Comparison of ENCODE assay signal across 17 cellular contexts in the genomic region with DNA sequence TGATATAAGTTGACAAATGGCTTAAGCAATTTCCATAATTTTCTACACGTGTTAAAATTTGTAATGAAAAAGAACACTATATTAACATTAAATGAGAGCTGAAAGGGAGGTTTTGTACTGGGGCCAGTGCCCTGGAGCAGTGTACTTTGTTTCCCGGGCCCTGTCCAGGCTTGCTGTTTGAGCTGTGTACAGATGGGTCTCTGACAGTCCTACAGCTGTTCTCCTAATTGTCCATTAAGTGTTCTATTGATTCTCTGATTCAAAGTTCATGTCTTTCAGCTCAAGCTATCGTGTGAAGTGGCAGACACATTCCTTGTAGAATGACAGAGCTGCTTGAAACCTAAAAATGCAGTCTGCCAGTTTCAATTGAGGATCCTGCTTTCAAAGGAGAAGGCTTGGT.
DNase-seq lines count a peak whose midpoint lies in the region; ATAC-seq, FAIRE-seq and TF ChIP-seq lines count a peak whose summit lies in the region.
"Had no signal": no experiment of that assay in that cellular context is flagged by ENCODE, and none has a peak within 500 bp of the region (broad histone marks: within the 10 kb centered on the region; RNA-seq: fewer than 3 reads in every experiment).

No MANE protein-coding gene starts in this region.

- no peak overlapping the region for H2AK5ac ChIP-seq in H1 (ENCODE audit: low read depth, low read length)

- TF ChIP-seq POLR2A in HepG2 (IDR thresholded peaks at IDR 0.05; ENCODE audit: insufficient read depth in 1 of 2, low read depth in 2 of 2, low read length in 2 of 2) = no peak
- no peak for TF ChIP-seq POLR2A in right lobe of liver (IDR thresholded peaks at IDR 0.05)
- no peak for TF ChIP-seq POLR2A in H1 (IDR thresholded peaks at IDR 0.05; ENCODE audit: control extremely low read depth in 1 of 2, low read depth in 2 of 2, low read length in 2 of 2)

- no peak overlapping the region for H4K91ac ChIP-seq in H1 (replicated peaks; ENCODE audit: insufficient read length, low read length)

- H2BK120ac ChIP-seq in H1 (replicated peaks; ENCODE audit: low read depth, low read length) = no peak overlapping the region

- TF ChIP-seq RAD21 in HepG2 (CRISPR knock-in tag; IDR thresholded peaks at IDR 0.05) = no peak
- TF ChIP-seq RAD21 in H1 (IDR thresholded peaks at IDR 0.05 in 1 of 2, conservative IDR thresholded peaks at IDR 0.05 in 1 of 2; ENCODE audit: low read depth in 2 of 2, low read length in 2 of 2) = no peak

- H3K4ac ChIP-seq in H1 (replicated peaks; ENCODE audit: insufficient read length, low read depth, low read length) = no peak overlapping the region

- intact Hi-C loops in HepG2 (cut with micrococcal nuclease; ENCODE audit: unreplicated experiment) (no loop called here), right lobe of liver (cut with DNase I) (no loop called here), aorta (cut with DNase I) (no loop called here)

- H3K23ac ChIP-seq in H1 (ENCODE audit: insufficient read length) = no peak overlapping the region

- no peak for TF ChIP-seq CTCF in HepG2 (CRISPR knock-in tag; IDR thresholded peaks at IDR 0.05)
- TF ChIP-seq CTCF in right lobe of liver (IDR thresholded peaks at IDR 0.05) = no peak
- TF ChIP-seq CTCF in H1 (IDR thresholded peaks at IDR 0.05; ENCODE audit: control extremely low read depth in 1 of 3, insufficient read depth in 1 of 3, low read depth in 1 of 3, low read length in 3 of 3) = no peak

- H3K23me2 ChIP-seq in H1 (ENCODE audit: low read depth, low read length) = no peaks in the 10 kb centered on the region

- peak; percentile 48 for FAIRE-seq in HepG2 (lab: Jason Lieb, UNC)
- FAIRE-seq in H1 (lab: Jason Lieb, UNC) = no peak
- FAIRE-seq: GM12878 had no signal

- H3K36me3 Mint-ChIP-seq in activated naive CD4-positive, alpha-beta T cell treated with anti-CD3 and anti-CD28 coated beads, Interleukin-2, amount 50 U/mL, for 72 hours = no peaks in the 10 kb centered on the region
- H3K36me3 Mint-ChIP-seq: CD4-positive, alpha-beta memory T cell; IgD-negative memory B cell had no signal

- H3K27ac ChIP-seq in HepG2 (ENCODE audit: extremely low read length, insufficient read depth, low read length) = no peak overlapping the region
- no peak overlapping the region for H3K27ac ChIP-seq in right lobe of liver
- no peak overlapping the region for H3K27ac ChIP-seq in H1 (ENCODE audit: low read depth, low read length)
- H3K27ac ChIP-seq in aorta (ENCODE audit: low read depth in 1 of 2, low read length in 2 of 2) = no peak overlapping the region
- H3K27ac ChIP-seq: heart right ventricle had no signal

- no peaks in the 10 kb centered on the region for H3K79me1 ChIP-seq in H1 (ENCODE audit: low read depth, low read length)

- no peak overlapping the region for H3K18ac ChIP-seq in H1 (ENCODE audit: extremely low read depth, low read length)

- H3K4me3 ChIP-seq in HepG2 (replicated peaks in 1 of 3; ENCODE audit: insufficient read depth in 1 of 3, low read depth in 2 of 3, low read length in 3 of 3) (no peak overlapping the region), right lobe of liver (no peak overlapping the region), H1 (ENCODE audit: extremely low read depth in 1 of 4, insufficient read depth in 2 of 4, low read depth in 3 of 4, low read length in 4 of 4) (no peak overlapping the region), aorta (ENCODE audit: low read length in 2 of 2) (no peak overlapping the region)
- H3K4me3 ChIP-seq: GM12878, heart right ventricle had no signal

- no peaks in the 10 kb centered on the region for H3K9me3 Mint-ChIP-seq in activated naive CD4-positive, alpha-beta T cell treated with anti-CD3 and anti-CD28 coated beads, Interleukin-2, amount 50 U/mL, for 72 hours
- H3K9me3 Mint-ChIP-seq: nephron progenitor cell had no signal

- peaks cover 10% of the 10 kb centered on the region for H3K4me1 ChIP-seq in HepG2 (ENCODE audit: insufficient read depth, low read length)
- no peaks in the 10 kb centered on the region for H3K4me1 ChIP-seq in right lobe of liver
- H3K4me1 ChIP-seq in H1 (replicated peaks in 1 of 4; ENCODE audit: control insufficient read depth in 3 of 4, insufficient read depth in 4 of 4, low read length in 3 of 4) = peaks cover 0 to 7% (median 4%) of the 10 kb centered on the region in 4 experiments; a peak in 3 of 7 replicates
- no peaks in the 10 kb centered on the region for H3K4me1 ChIP-seq in aorta (ENCODE audit: control insufficient read depth in 1 of 2, insufficient read depth in 2 of 2, low read length in 2 of 2)
- H3K4me1 ChIP-seq: heart right ventricle had no signal

- H3K56ac ChIP-seq in H1 (replicated peaks; ENCODE audit: insufficient read length, low read depth, low read length) = no peak overlapping the region

- no peak overlapping the region for H3K14ac ChIP-seq in H1 (ENCODE audit: insufficient read length)

- no peak overlapping the region for H2BK20ac ChIP-seq in H1 (ENCODE audit: low read length)

- TF ChIP-seq EP300 in HepG2 (IDR thresholded peaks at IDR 0.05; ENCODE audit: low read depth in 2 of 2, low read length in 2 of 2) (no peak), HepG2 (CRISPR knock-in tag; IDR thresholded peaks at IDR 0.05; ENCODE audit: borderline replicate concordance) (no peak), H1 (IDR thresholded peaks at IDR 0.05; ENCODE audit: borderline replicate concordance in 1 of 2, low read depth in 2 of 2, low read length in 2 of 2) (no peak)

- H3K79me2 ChIP-seq in HepG2 (ENCODE audit: insufficient read depth, low read length) (no peaks in the 10 kb centered on the region), H1 (ENCODE audit: control insufficient read depth in 1 of 2, insufficient read depth in 2 of 2, low read length in 2 of 2) (no peaks in the 10 kb centered on the region)

- CTCF ChIA-PET in HepG2 (lab: Yijun Ruan, JAX; ENCODE audit: low intra/inter-chr PET ratio, low total read pairs) (no interaction called here), H1 (lab: Charles Lee; ENCODE audit: partially characterized antibody) (interaction anchor here (0.6 to 4.0 kb wide), 8 partner anchors 11 to 559 kb away, joined by 3 to 31 read pairs (median 3); no protein-coding TSS in a partner anchor)

- H3K9ac ChIP-seq in HepG2 (ENCODE audit: insufficient read depth, low read depth, low read length) (no peak overlapping the region), H1 (replicated peaks in 1 of 4; ENCODE audit: extremely low read depth in 1 of 4, low read depth in 3 of 4, low read length in 3 of 4) (no peak overlapping the region)

- BruUV-seq in HepG2 (replicated peaks; lab: Mats Ljungman, UMichigan) = no TSS peak

- H3K4me2 ChIP-seq in HepG2 (ENCODE audit: low read depth, low read length) (peak overlapping the region; percentile 23; the same call in 1 of the 2 replicates), H1 (ENCODE audit: insufficient read depth in 1 of 2, low read depth in 2 of 2, low read length in 2 of 2) (no peak overlapping the region)

- H3K27ac Mint-ChIP-seq in activated naive CD4-positive, alpha-beta T cell treated with anti-CD3 and anti-CD28 coated beads, Interleukin-2, amount 50 U/mL, for 72 hours = no peak overlapping the region
- H3K27ac Mint-ChIP-seq: activated naive CD4-positive, alpha-beta T cell treated with anti-CD3 and anti-CD28 coated beads for 36 hours; CD4-positive, alpha-beta memory T cell; IgD-negative memory B cell; nephron progenitor cell had no signal

- ATAC-seq in HepG2 (peak; percentile 94), right lobe of liver (no peak), aorta (ENCODE audit: low FRiP score) (no peak), HG03025 (IDR thresholded peaks at IDR 0.05; ENCODE audit: low FRiP score, unreplicated experiment) (no peak)
- ATAC-seq in activated naive CD4-positive, alpha-beta T cell treated with anti-CD3 and anti-CD28 coated beads, Interleukin-2, amount 50 U/mL, for 72 hours = no peak
- ATAC-seq: GM12878, heart right ventricle had no signal

- peaks cover 12% of the 10 kb centered on the region; the same call in 1 of the 2 replicates for H3K9me3 ChIP-seq in HepG2 (ENCODE audit: low read length)
- no peaks in the 10 kb centered on the region for H3K9me3 ChIP-seq in right lobe of liver
- peaks cover 0 to 9% of the 10 kb centered on the region in 2 experiments; a peak in 1 of 4 replicates for H3K9me3 ChIP-seq in H1 (ENCODE audit: insufficient read depth in 2 of 2, low read depth in 1 of 2, low read length in 1 of 2)
- peaks cover 2% of the 10 kb centered on the region for H3K9me3 ChIP-seq in aorta (ENCODE audit: control insufficient read depth, low read length)

- H3K27me3 ChIP-seq in HepG2 (ENCODE audit: control insufficient read depth in 1 of 2, insufficient read depth in 2 of 2, low read length in 2 of 2) = no peaks in the 10 kb centered on the region
- no peaks in the 10 kb centered on the region for H3K27me3 ChIP-seq in right lobe of liver
- no peaks in the 10 kb centered on the region for H3K27me3 ChIP-seq in H1 (replicated peaks in 1 of 4; ENCODE audit: control insufficient read depth in 3 of 4, extremely low read depth in 1 of 4, insufficient read depth in 3 of 4, low read length in 3 of 4)
- H3K27me3 ChIP-seq in aorta (ENCODE audit: control insufficient read depth in 1 of 2, insufficient read depth in 2 of 2, low read length in 1 of 2) = no peaks in the 10 kb centered on the region

- peak overlapping the region; percentile 32; the same call in 1 of the 2 replicates for H2BK5ac ChIP-seq in H1 (ENCODE audit: low read depth, low read length)

- no peak overlapping the region for H2BK15ac ChIP-seq in H1 (ENCODE audit: low read length)

- no peaks in the 10 kb centered on the region for H3K36me3 ChIP-seq in HepG2 (replicated peaks in 1 of 2; ENCODE audit: control insufficient read depth in 1 of 2, insufficient read depth in 2 of 2, low read length in 2 of 2)
- no peaks in the 10 kb centered on the region for H3K36me3 ChIP-seq in right lobe of liver
- H3K36me3 ChIP-seq in H1 (ENCODE audit: control insufficient read depth in 2 of 4, insufficient read depth in 4 of 4, low read length in 3 of 4) = no peaks in the 10 kb centered on the region
- H3K36me3 ChIP-seq in aorta (ENCODE audit: control insufficient read depth in 1 of 2, insufficient read depth in 2 of 2, low read length in 1 of 2) = no peaks in the 10 kb centered on the region
- H3K36me3 ChIP-seq: heart right ventricle had no signal

- in situ Hi-C loops in HepG2 (cut with HindIII; ENCODE audit: extremely low pct_ligation_motif_present, low pct_unique_long_range_greater_than_20kb) = no loop called here

- no peak overlapping the region for H4K8ac ChIP-seq in H1 (ENCODE audit: extremely low read depth, insufficient read depth, low read length)

- H4K20me1 ChIP-seq in HepG2 (ENCODE audit: insufficient read depth, low read length) (no peaks in the 10 kb centered on the region), H1 (replicated peaks in 1 of 2; ENCODE audit: control insufficient read depth in 1 of 2, insufficient read depth in 2 of 2, low read length in 2 of 2) (no peaks in the 10 kb centered on the region)

- H2AFZ ChIP-seq in HepG2 (ENCODE audit: low read length) (no peak overlapping the region), H1 (ENCODE audit: low read length) (peak overlapping the region; percentile 79)

- no peak overlapping the region for H4K5ac ChIP-seq in H1 (ENCODE audit: insufficient read length, low read depth, low read length)

- 1% methylated on average over 3 of the region's 3 CpGs for WGBS in HepG2 (ENCODE audit: low lambda C conversion rate)
- WGBS in right lobe of liver (ENCODE audit: insufficient coverage, low coverage, low lambda C conversion rate, missing lambda C conversion rate) = 7% methylated on average over 3 of the region's 3 CpGs
- 66% methylated on average over 3 of the region's 3 CpGs; no CpG with 5 or more reads in 1 of the 2 experiments for WGBS in H1 (ENCODE audit: extremely low coverage in 1 of 2, insufficient coverage in 1 of 2, insufficient read length in 1 of 2, insufficient replicate concordance in 2 of 2, low coverage in 1 of 2, low lambda C conversion rate in 2 of 2, missing lambda C conversion rate in 1 of 2), 2 experiments
- 25 to 33% methylated on average over 3 of the region's 3 CpGs for WGBS in aorta, 2 donors

- POLR2A ChIA-PET in HepG2 (lab: Yijun Ruan, JAX) (interaction anchor here (1.3 kb wide), 1 partner anchor 10 kb away, joined by 5 read pairs; no protein-coding TSS in a partner anchor), H1 (lab: Charles Lee; ENCODE audit: partially characterized antibody) (interaction anchor here (1.1 to 1.4 kb wide), 2 partner anchors 10 to 28 kb away, joined by 3 to 4 read pairs; no protein-coding TSS in a partner anchor)

- DNase-seq in HepG2 (ENCODE audit: low spot score) (peak; percentile 12), right lobe of liver (no peak), NCI-H69 (lab: John Stamatoyannopoulos, UW) (peak; percentile 94), H1 (ENCODE audit: low read depth in 1 of 2, low spot score in 2 of 2) (no peak), aorta (no peak)
- DNase-seq in activated naive CD4-positive, alpha-beta T cell treated with anti-CD3 and anti-CD28 coated beads, Interleukin-2, amount 50 U/mL, for 72 hours (ENCODE audit: low spot score in 2 of 2) = no peak
- no peak for DNase-seq in stimulated activated CD4-positive, alpha-beta T cell treated with anti-CD3 and anti-CD28 coated beads, Interleukin-15, amount 100 ng/mL, for 24 hours
- DNase-seq: ACHN; activated naive CD4-positive, alpha-beta T cell treated with anti-CD3 and anti-CD28 coated beads for 36 hours; CD4-positive, alpha-beta memory T cell; dermis blood vessel endothelial cell; heart right ventricle; mesenchymal stem cell; nephron progenitor cell had no signal

- no peak overlapping the region for H2BK12ac ChIP-seq in H1 (ENCODE audit: low read depth, low read length)

Comparison
In these comparisons a context has a peak if more than half of its experiments do, and no peak if none do; other contexts are left out.
1. DNase-seq: peak in HepG2 (single experiment) and NCI-H69 (single experiment); none in right lobe of liver (0 of 3), H1 (0 of 2), aorta (0 of 2), activated naive CD4-positive, alpha-beta T cell treated with anti-CD3 and anti-CD28 coated beads, Interleukin-2, amount 50 U/mL, for 72 hours (0 of 2) and stimulated activated CD4-positive, alpha-beta T cell treated with anti-CD3 and anti-CD28 coated beads, Interleukin-15, amount 100 ng/mL, for 24 hours (single experiment).